8 cellular contexts compared by ENCODE assay signal in genomic region chr2:231615058-231615671, GRCh38. TPM values are rescaled to one million over a fixed set of nuclear protein-coding genes. Genes with fewer than 3 reads are reported as not detected.
DNase-seq lines count a peak whose midpoint lies in the region; ATAC-seq and TF ChIP-seq lines count a peak whose summit lies in the region.

No MANE protein-coding gene starts in this region.

- ATAC-seq in naive B cell (ENCODE audit: low read depth in 2 of 2) (no peak), GM19455 (IDR thresholded peaks at IDR 0.05; ENCODE audit: unreplicated experiment) (no peak), GM21515 (IDR thresholded peaks at IDR 0.05; ENCODE audit: unreplicated experiment) (no peak), GM19452 (IDR thresholded peaks at IDR 0.05; ENCODE audit: unreplicated experiment) (no peak)

- no peaks in the 10 kb centered on the region for H3K9me3 Mint-ChIP-seq in naive B cell

- peak overlapping the region; percentile 97 to 99 for H3K27ac ChIP-seq in coronary artery

- peaks cover 28 to 39% (median 38%) of the 10 kb centered on the region in 3 donors for H3K4me1 Mint-ChIP-seq in naive B cell

- TF ChIP-seq CTCF in AG10803 (conservative IDR thresholded peaks at IDR 0.05; ENCODE audit: low read length) (no peak), coronary artery (IDR thresholded peaks at IDR 0.05) (no peak)

- H3K27ac Mint-ChIP-seq in naive B cell: peak overlapping the region; percentile 91 to 100 (median 98)

- H3K4me3 Mint-ChIP-seq in naive B cell: peak overlapping the region; percentile 80 to 94 (median 87)

- no peak for DNase-seq in AG10803 (ENCODE audit: low read depth)
- DNase-seq in Jurkat, Clone E6-1 (ENCODE audit: low read depth, low spot score): no peak
- DNase-seq in coronary artery (ENCODE audit: low spot score): no peak
- DNase-seq in naive B cell: no peak
- DNase-seq in MV-4-11 (lab: John Stamatoyannopoulos, UW): no peak

- H3K36me3 Mint-ChIP-seq in naive B cell: no peaks in the 10 kb centered on the region

- H3K4me3 ChIP-seq in AG10803 (ENCODE audit: low read length): peak overlapping the region; percentile 54; the same call in 1 of the 2 replicates
- peak overlapping the region; percentile 76 for H3K4me3 ChIP-seq in Jurkat, Clone E6-1 (ENCODE audit: low read length)
- peak overlapping the region; percentile 69 for H3K4me3 ChIP-seq in coronary artery

- H3K27me3 Mint-ChIP-seq in naive B cell: no peaks in the 10 kb centered on the region

RNA-seq across cellular contexts. Expression of gene TEX44, which starts 22.5 kb away (rescaled TPM):
- not detected for polyA plus RNA-seq in Jurkat, Clone E6-1 (2012; ENCODE audit: insufficient read depth, insufficient read length)
- not detected for polyA plus RNA-seq in naive B cell (ENCODE audit: low read depth in 6 of 6)
